ENCODE assay signal across 27 cellular contexts in the genomic region with DNA sequence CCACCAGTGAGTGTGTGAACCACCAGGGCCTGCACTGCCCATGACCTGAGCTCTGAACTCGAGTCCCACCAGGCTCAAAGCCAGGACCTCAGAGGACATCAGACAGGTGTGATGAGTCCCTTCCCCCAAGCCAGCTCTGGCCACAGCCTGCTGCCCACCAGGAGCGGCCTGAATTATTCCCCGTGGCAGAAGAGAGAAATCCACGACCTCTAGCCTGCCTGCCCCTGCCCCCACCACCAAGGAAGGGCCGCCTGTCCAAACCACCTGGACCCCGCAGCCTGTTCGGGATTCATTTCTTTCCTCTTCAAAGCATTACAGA.
"Had no signal": no experiment of that assay in that cellular context is flagged by ENCODE, and none has a peak within 500 bp of the region (broad histone marks: within the 10 kb centered on the region; RNA-seq: fewer than 3 reads in every experiment).

No MANE protein-coding gene starts in this region.

- H3K27me3 Mint-ChIP-seq: activated B cell treated with CpG ODN at 0.5 μM for 24 hours; activated CD4-positive, alpha-beta T cell treated with anti-CD3 and anti-CD28 coated beads for 36 hours; activated naive CD4-positive, alpha-beta T cell treated with anti-CD3 and anti-CD28 coated beads, Interleukin-2, amount 50 U/mL, for 24 hours; effector memory CD8-positive, alpha-beta T cell; stimulated activated naive CD8-positive, alpha-beta T cell treated with anti-CD3 and anti-CD28 coated beads, Interleukin-15, amount 100 ng/mL, for 72 hours had no signal

- H3K4me3 ChIP-seq: dorsolateral prefrontal cortex, esophagus muscularis mucosa, lung, prostate gland, skin epidermis, tibial nerve had no signal

- H3K9me3 Mint-ChIP-seq: activated B cell treated with CpG ODN at 0.5 μM for 24 hours; activated naive CD4-positive, alpha-beta T cell treated with anti-CD3 and anti-CD28 coated beads, Interleukin-2, amount 50 U/mL, for 24 hours; activated T-cell treated with anti-CD3 and anti-CD28 coated beads, Interleukin-2, amount 50 U/mL, for 72 hours; effector memory CD8-positive, alpha-beta T cell; stimulated activated effector memory CD8-positive, alpha-beta T cell treated with anti-CD3 and anti-CD28 coated beads, Interleukin-12 subunit alpha, Interleukin-12 subunit beta, amount 100 ng/mL, for 72 hours; stimulated activated naive CD8-positive, alpha-beta T cell treated with anti-CD3 and anti-CD28 coated beads, Interleukin-15, amount 100 ng/mL, for 72 hours had no signal

- H3K27ac ChIP-seq: brain microvascular endothelial cell, dorsolateral prefrontal cortex, esophagus muscularis mucosa, prostate gland, skin epidermis, tibial nerve had no signal

- H3K36me3 ChIP-seq: brain microvascular endothelial cell, prostate gland had no signal

- H3K9me3 ChIP-seq: esophagus muscularis mucosa, prostate gland, tibial nerve had no signal

- H3K27me3 ChIP-seq: brain microvascular endothelial cell, dorsolateral prefrontal cortex, esophagus muscularis mucosa, tibial nerve had no signal

- H3K27ac Mint-ChIP-seq: activated B cell treated with CpG ODN at 0.5 μM for 24 hours; activated CD4-positive, alpha-beta T cell treated with anti-CD3 and anti-CD28 coated beads for 36 hours; activated naive CD4-positive, alpha-beta T cell treated with anti-CD3 and anti-CD28 coated beads, Interleukin-2, amount 50 U/mL, for 24 hours; activated T-cell treated with anti-CD3 and anti-CD28 coated beads, Interleukin-2, amount 50 U/mL, for 72 hours; effector memory CD8-positive, alpha-beta T cell; naive thymus-derived CD4-positive, alpha-beta T cell; stimulated activated effector memory CD8-positive, alpha-beta T cell treated with anti-CD3 and anti-CD28 coated beads, Interleukin-12 subunit alpha, Interleukin-12 subunit beta, amount 100 ng/mL, for 72 hours; stimulated activated naive CD8-positive, alpha-beta T cell treated with anti-CD3 and anti-CD28 coated beads, Interleukin-15, amount 100 ng/mL, for 72 hours had no signal

- DNase-seq: activated B cell treated with CpG ODN at 0.5 μM for 24 hours; activated CD4-positive, alpha-beta T cell treated with anti-CD3 and anti-CD28 coated beads for 36 hours; activated CD4-positive, alpha-beta T cell treated with anti-CD3 and anti-CD28 coated beads, Interleukin-2, amount 50 U/mL, for 4 hours; activated CD8-positive, alpha-beta memory T cell treated with anti-CD3 and anti-CD28 coated beads for 24 hours; activated gamma-delta T cell treated with Interleukin-2 at 50 U/mL for 16 hours; activated T-cell treated with anti-CD3 and anti-CD28 coated beads, Interleukin-2, amount 50 U/mL, for 72 hours; anterior cingulate cortex; brain microvascular endothelial cell; central memory CD4-positive, alpha-beta T cell; effector memory CD8-positive, alpha-beta T cell; hypothalamus; naive thymus-derived CD4-positive, alpha-beta T cell; stimulated activated CD4-positive, alpha-beta T cell treated with anti-CD3 and anti-CD28 coated beads, Interleukin-2, amount 100 ng/mL, for 24 hours; stimulated activated naive CD8-positive, alpha-beta T cell treated with anti-CD3 and anti-CD28 coated beads, Interleukin-15, amount 100 ng/mL, for 72 hours; T-helper 1 cell; T1000 had no signal

- H3K36me3 Mint-ChIP-seq: stimulated activated effector memory CD8-positive, alpha-beta T cell treated with anti-CD3 and anti-CD28 coated beads, Interleukin-12 subunit alpha, Interleukin-12 subunit beta, amount 100 ng/mL, for 72 hours had no signal

- ATAC-seq: activated CD4-positive, alpha-beta T cell treated with anti-CD3 and anti-CD28 coated beads for 36 hours; activated T-cell treated with anti-CD3 and anti-CD28 coated beads, Interleukin-2, amount 50 U/mL, for 72 hours; effector memory CD8-positive, alpha-beta T cell; naive thymus-derived CD4-positive, alpha-beta T cell; right cardiac atrium; stimulated activated effector memory CD8-positive, alpha-beta T cell treated with anti-CD3 and anti-CD28 coated beads, Interleukin-12 subunit alpha, Interleukin-12 subunit beta, amount 100 ng/mL, for 72 hours; stimulated activated naive CD8-positive, alpha-beta T cell treated with anti-CD3 and anti-CD28 coated beads, Interleukin-15, amount 100 ng/mL, for 72 hours had no signal

- H3K4me1 Mint-ChIP-seq: activated B cell treated with CpG ODN at 0.5 μM for 24 hours; activated CD4-positive, alpha-beta T cell treated with anti-CD3 and anti-CD28 coated beads for 36 hours; activated naive CD4-positive, alpha-beta T cell treated with anti-CD3 and anti-CD28 coated beads, Interleukin-2, amount 50 U/mL, for 24 hours; stimulated activated naive CD8-positive, alpha-beta T cell treated with anti-CD3 and anti-CD28 coated beads, Interleukin-15, amount 100 ng/mL, for 72 hours had no signal

- H3K4me3 Mint-ChIP-seq: activated B cell treated with CpG ODN at 0.5 μM for 24 hours; activated CD4-positive, alpha-beta T cell treated with anti-CD3 and anti-CD28 coated beads for 36 hours; activated naive CD4-positive, alpha-beta T cell treated with anti-CD3 and anti-CD28 coated beads, Interleukin-2, amount 50 U/mL, for 24 hours; activated T-cell treated with anti-CD3 and anti-CD28 coated beads, Interleukin-2, amount 50 U/mL, for 72 hours; effector memory CD8-positive, alpha-beta T cell; naive thymus-derived CD4-positive, alpha-beta T cell; stimulated activated effector memory CD8-positive, alpha-beta T cell treated with anti-CD3 and anti-CD28 coated beads, Interleukin-12 subunit alpha, Interleukin-12 subunit beta, amount 100 ng/mL, for 72 hours; stimulated activated naive CD8-positive, alpha-beta T cell treated with anti-CD3 and anti-CD28 coated beads, Interleukin-15, amount 100 ng/mL, for 72 hours had no signal

- H3K4me1 ChIP-seq: esophagus muscularis mucosa, prostate gland, tibial nerve had no signal

- FAIRE-seq: colon, frontal cortex had no signal
